Comparison of ENCODE assay signal across 1 cellular context in genomic region chr2:167814881-167815718, GRCh38.
TF ChIP-seq lines count a peak whose summit lies in the region.

No MANE protein-coding gene starts in this region.

TF ChIP-seq in HepG2, 621 proteins besides CTCF, POLR2A, EP300 and RAD21 (continued from another document and continues in another):
- TF ChIP-seq, protein P1, sequence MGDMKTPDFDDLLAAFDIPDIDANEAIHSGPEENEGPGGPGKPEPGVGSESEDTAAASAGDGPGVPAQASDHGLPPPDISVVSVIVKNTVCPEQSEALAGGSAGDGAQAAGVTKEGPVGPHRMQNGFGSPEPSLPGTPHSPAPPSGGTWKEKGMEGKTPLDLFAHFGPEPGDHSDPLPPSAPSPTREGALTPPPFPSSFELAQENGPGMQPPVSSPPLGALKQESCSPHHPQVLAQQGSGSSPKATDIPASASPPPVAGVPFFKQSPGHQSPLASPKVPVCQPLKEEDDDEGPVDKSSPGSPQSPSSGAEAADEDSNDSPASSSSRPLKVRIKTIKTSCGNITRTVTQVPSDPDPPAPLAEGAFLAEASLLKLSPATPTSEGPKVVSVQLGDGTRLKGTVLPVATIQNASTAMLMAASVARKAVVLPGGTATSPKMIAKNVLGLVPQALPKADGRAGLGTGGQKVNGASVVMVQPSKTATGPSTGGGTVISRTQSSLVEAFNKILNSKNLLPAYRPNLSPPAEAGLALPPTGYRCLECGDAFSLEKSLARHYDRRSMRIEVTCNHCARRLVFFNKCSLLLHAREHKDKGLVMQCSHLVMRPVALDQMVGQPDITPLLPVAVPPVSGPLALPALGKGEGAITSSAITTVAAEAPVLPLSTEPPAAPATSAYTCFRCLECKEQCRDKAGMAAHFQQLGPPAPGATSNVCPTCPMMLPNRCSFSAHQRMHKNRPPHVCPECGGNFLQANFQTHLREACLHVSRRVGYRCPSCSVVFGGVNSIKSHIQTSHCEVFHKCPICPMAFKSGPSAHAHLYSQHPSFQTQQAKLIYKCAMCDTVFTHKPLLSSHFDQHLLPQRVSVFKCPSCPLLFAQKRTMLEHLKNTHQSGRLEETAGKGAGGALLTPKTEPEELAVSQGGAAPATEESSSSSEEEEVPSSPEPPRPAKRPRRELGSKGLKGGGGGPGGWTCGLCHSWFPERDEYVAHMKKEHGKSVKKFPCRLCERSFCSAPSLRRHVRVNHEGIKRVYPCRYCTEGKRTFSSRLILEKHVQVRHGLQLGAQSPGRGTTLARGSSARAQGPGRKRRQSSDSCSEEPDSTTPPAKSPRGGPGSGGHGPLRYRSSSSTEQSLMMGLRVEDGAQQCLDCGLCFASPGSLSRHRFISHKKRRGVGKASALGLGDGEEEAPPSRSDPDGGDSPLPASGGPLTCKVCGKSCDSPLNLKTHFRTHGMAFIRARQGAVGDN (CRISPR knock-in tag; IDR thresholded peaks at IDR 0.05): peak; percentile 75
- TF ChIP-seq ZNF792 (CRISPR knock-in tag; IDR thresholded peaks at IDR 0.05) (peak; percentile 83; the same call in 1 of the 2 replicates), FOXA3 (CRISPR knock-in tag; IDR thresholded peaks at IDR 0.05) (peak; percentile 98), KDM4B (CRISPR knock-in tag; IDR thresholded peaks at IDR 0.05) (no peak), CHD4 (IDR thresholded peaks at IDR 0.05; ENCODE audit: borderline replicate concordance, low read length) (peak; percentile 96; the same call in 1 of the 2 replicates), ZSCAN9 (CRISPR knock-in tag; IDR thresholded peaks at IDR 0.05; ENCODE audit: borderline replicate concordance) (peak; percentile 89; the same call in 1 of the 2 replicates), ZNF121 (CRISPR knock-in tag; IDR thresholded peaks at IDR 0.05) (0 out of 2 replicates have a peak, but pooled peaks have one; percentile 10), SETDB1 (CRISPR knock-in tag; IDR thresholded peaks at IDR 0.05; ENCODE audit: borderline replicate concordance) (no peak), NONO (IDR thresholded peaks at IDR 0.05) (no peak), NONO (CRISPR knock-in tag; conservative IDR thresholded peaks at IDR 0.05) (peak; percentile 56; the same call in 1 of the 2 replicates), ZBTB20 (CRISPR knock-in tag; IDR thresholded peaks at IDR 0.05; ENCODE audit: borderline replicate concordance, low read depth) (peak; percentile 83), SP5 (CRISPR knock-in tag; IDR thresholded peaks at IDR 0.05; ENCODE audit: borderline replicate concordance, low read depth) (0 out of 2 replicates have a peak, but pooled peaks have one; percentile 43), LCORL (IDR thresholded peaks at IDR 0.05) (peak; percentile 86), LCORL (CRISPR knock-in tag; IDR thresholded peaks at IDR 0.05) (peak; percentile 95), HMGA1 (CRISPR knock-in tag; conservative IDR thresholded peaks at IDR 0.05) (no peak), ZNF205 (CRISPR knock-in tag; IDR thresholded peaks at IDR 0.05) (peak; percentile 92), ZBTB7B (CRISPR knock-in tag; IDR thresholded peaks at IDR 0.05) (peak; percentile 66; the same call in 1 of the 2 replicates), GATAD1 (CRISPR knock-in tag; IDR thresholded peaks at IDR 0.05) (0 out of 2 replicates have a peak, but pooled peaks have one; percentile 50), ZNF556 (CRISPR knock-in tag; IDR thresholded peaks at IDR 0.05; ENCODE audit: borderline replicate concordance) (peak; percentile 59; the same call in 1 of the 2 replicates), NKX3-1 (CRISPR knock-in tag; IDR thresholded peaks at IDR 0.05) (peak; percentile 75; the same call in 1 of the 2 replicates), HNRNPUL1 (IDR thresholded peaks at IDR 0.05; ENCODE audit: low read depth, low read length) (0 out of 2 replicates have a peak, but pooled peaks have one; percentile 29), ZNF543 (CRISPR knock-in tag; IDR thresholded peaks at IDR 0.05) (0 out of 2 replicates have a peak, but pooled peaks have one; percentile 48), CSRNP1 (CRISPR knock-in tag; IDR thresholded peaks at IDR 0.05) (peak; percentile 47; the same call in 1 of the 2 replicates), KMT2A (CRISPR knock-in tag; IDR thresholded peaks at IDR 0.05) (peak; percentile 56; the same call in 1 of the 2 replicates), ZC3H4 (CRISPR knock-in tag; IDR thresholded peaks at IDR 0.05; ENCODE audit: borderline replicate concordance) (no peak), KLF13 (CRISPR knock-in tag; IDR thresholded peaks at IDR 0.05) (no peak), ATF1 (CRISPR knock-in tag; IDR thresholded peaks at IDR 0.05) (peak; percentile 60), HDAC2 (CRISPR knock-in tag; IDR thresholded peaks at IDR 0.05) (peak; percentile 96), HNF4A (CRISPR knock-in tag; IDR thresholded peaks at IDR 0.05) (peak; percentile 100), CSRNP2 (CRISPR knock-in tag; conservative IDR thresholded peaks at IDR 0.05; ENCODE audit: low read depth) (no peak), ZNF362 (CRISPR knock-in tag; IDR thresholded peaks at IDR 0.05; ENCODE audit: borderline replicate concordance) (peak; percentile 40; the same call in 1 of the 2 replicates), FOXK2 (IDR thresholded peaks at IDR 0.05) (peak; percentile 79), ZNF670 (CRISPR knock-in tag; IDR thresholded peaks at IDR 0.05; ENCODE audit: borderline replicate concordance) (0 out of 2 replicates have a peak, but pooled peaks have one; percentile 23), ZBTB21 (CRISPR knock-in tag; IDR thresholded peaks at IDR 0.05) (0 out of 2 replicates have a peak, but pooled peaks have one; percentile 34), NR2F6 (IDR thresholded peaks at IDR 0.05) (peak; percentile 74), NR2F6 (CRISPR knock-in tag; IDR thresholded peaks at IDR 0.05) (peak; percentile 76), HNF1A (IDR thresholded peaks at IDR 0.05; ENCODE audit: low read depth) (peak; percentile 83), HNF1A (CRISPR knock-in tag; IDR thresholded peaks at IDR 0.05; ENCODE audit: borderline replicate concordance) (peak; percentile 94), ZSCAN21 (CRISPR knock-in tag; IDR thresholded peaks at IDR 0.05; ENCODE audit: borderline replicate concordance) (peak; percentile 42; the same call in 1 of the 2 replicates), MXD4 (CRISPR knock-in tag; IDR thresholded peaks at IDR 0.05) (0 out of 2 replicates have a peak, but pooled peaks have one; percentile 11), ZNF780A (CRISPR knock-in tag; IDR thresholded peaks at IDR 0.05) (no peak), POLR2AphosphoS5 (IDR thresholded peaks at IDR 0.05; ENCODE audit: low read depth, low read length) (no peak), RXRA (CRISPR knock-in tag; IDR thresholded peaks at IDR 0.05) (peak; percentile 28), SMC3 (IDR thresholded peaks at IDR 0.05; ENCODE audit: low read length) (peak; percentile 45; the same call in 1 of the 2 replicates), ZNF83 (CRISPR knock-in tag; IDR thresholded peaks at IDR 0.05; ENCODE audit: borderline replicate concordance) (no peak)
- TF ChIP-seq, protein P2, sequence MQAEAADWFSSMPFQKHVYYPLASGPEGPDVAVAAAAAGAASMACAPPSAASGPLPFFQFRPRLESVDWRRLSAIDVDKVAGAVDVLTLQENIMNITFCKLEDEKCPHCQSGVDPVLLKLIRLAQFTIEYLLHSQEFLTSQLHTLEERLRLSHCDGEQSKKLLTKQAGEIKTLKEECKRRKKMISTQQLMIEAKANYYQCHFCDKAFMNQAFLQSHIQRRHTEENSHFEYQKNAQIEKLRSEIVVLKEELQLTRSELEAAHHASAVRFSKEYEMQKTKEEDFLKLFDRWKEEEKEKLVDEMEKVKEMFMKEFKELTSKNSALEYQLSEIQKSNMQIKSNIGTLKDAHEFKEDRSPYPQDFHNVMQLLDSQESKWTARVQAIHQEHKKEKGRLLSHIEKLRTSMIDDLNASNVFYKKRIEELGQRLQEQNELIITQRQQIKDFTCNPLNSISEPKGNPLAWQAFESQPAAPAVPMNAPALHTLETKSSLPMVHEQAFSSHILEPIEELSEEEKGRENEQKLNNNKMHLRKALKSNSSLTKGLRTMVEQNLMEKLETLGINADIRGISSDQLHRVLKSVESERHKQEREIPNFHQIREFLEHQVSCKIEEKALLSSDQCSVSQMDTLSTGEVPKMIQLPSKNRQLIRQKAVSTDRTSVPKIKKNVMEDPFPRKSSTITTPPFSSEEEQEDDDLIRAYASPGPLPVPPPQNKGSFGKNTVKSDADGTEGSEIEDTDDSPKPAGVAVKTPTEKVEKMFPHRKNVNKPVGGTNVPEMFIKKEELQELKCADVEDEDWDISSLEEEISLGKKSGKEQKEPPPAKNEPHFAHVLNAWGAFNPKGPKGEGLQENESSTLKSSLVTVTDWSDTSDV (CRISPR knock-in tag; IDR thresholded peaks at IDR 0.05): no peak
- TF ChIP-seq, protein P3, sequence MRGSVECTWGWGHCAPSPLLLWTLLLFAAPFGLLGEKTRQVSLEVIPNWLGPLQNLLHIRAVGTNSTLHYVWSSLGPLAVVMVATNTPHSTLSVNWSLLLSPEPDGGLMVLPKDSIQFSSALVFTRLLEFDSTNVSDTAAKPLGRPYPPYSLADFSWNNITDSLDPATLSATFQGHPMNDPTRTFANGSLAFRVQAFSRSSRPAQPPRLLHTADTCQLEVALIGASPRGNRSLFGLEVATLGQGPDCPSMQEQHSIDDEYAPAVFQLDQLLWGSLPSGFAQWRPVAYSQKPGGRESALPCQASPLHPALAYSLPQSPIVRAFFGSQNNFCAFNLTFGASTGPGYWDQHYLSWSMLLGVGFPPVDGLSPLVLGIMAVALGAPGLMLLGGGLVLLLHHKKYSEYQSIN (CRISPR knock-in tag; IDR thresholded peaks at IDR 0.05; ENCODE audit: borderline replicate concordance): no peak
- TF ChIP-seq, protein P4, sequence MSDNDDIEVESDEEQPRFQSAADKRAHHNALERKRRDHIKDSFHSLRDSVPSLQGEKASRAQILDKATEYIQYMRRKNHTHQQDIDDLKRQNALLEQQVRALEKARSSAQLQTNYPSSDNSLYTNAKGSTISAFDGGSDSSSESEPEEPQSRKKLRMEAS (IDR thresholded peaks at IDR 0.05): peak; percentile 41; the same call in 1 of the 2 replicates
- TF ChIP-seq, protein P5, sequence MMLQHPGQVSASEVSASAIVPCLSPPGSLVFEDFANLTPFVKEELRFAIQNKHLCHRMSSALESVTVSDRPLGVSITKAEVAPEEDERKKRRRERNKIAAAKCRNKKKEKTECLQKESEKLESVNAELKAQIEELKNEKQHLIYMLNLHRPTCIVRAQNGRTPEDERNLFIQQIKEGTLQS (CRISPR knock-in tag; IDR thresholded peaks at IDR 0.05): peak; percentile 83
- TF ChIP-seq, protein P6, sequence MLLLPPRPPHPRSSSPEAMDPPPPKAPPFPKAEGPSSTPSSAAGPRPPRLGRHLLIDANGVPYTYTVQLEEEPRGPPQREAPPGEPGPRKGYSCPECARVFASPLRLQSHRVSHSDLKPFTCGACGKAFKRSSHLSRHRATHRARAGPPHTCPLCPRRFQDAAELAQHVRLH (CRISPR knock-in tag; IDR thresholded peaks at IDR 0.05; ENCODE audit: borderline replicate concordance, low read depth): 0 out of 2 replicates have a peak, but pooled peaks have one; percentile 38
